Comparison of ENCODE assay signal across 9 cellular contexts in the genomic region with DNA sequence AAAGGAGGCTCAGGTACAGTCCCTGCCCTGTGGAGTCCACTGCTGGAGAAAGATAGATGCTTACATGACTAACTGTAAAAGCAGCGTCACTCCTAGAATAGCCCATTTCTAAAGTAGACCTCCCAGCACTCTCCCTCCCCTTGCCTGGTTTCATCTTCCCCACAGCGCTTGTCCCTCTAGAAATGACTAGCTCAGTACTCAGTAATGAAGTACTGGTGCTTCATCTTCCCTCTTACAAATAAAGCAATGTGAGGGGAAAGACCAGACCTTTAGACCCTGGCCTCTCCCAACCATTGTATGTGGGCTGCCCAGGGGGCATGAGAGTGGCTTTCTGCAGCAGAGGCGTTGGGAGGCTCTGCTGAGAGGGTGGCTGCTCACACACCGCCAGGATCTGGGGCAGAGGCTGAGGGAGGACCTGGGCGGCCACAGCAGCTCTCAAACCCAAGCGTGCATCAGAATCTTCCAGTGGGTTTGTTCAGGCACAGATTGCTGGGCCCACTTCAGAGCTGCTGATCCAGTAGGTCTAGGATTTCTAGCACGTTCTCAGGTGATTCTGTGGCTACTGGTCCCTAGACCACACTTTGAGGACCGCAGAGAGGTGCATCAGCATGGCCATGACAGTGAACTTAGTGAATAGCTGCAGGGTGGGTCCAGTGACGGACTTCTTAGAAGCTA.
DNase-seq lines count a peak whose midpoint lies in the region; ATAC-seq and TF ChIP-seq lines count a peak whose summit lies in the region.
"Had no signal": no experiment of that assay in that cellular context is flagged by ENCODE, and none has a peak within 500 bp of the region (broad histone marks: within the 10 kb centered on the region; RNA-seq: fewer than 3 reads in every experiment).

No MANE protein-coding gene starts in this region.

- BruUV-seq in Panc1 (replicated peaks; lab: Mats Ljungman, UMichigan): no TSS peak

- DNase-seq in Panc1 (ENCODE audit: low read depth, low spot score) (no peak), renal cortical epithelial cell (ENCODE audit: low read depth) (peak; percentile 27), NCI-H1417 treated with DMSO at 0.1 percent for 48 hours (lab: John Stamatoyannopoulos, UW) (no peak), G401 (ENCODE audit: low spot score) (no peak), colonic mucosa (no peak)
- DNase-seq in activated CD4-positive, alpha-beta T cell treated with anti-CD3 and anti-CD28 coated beads, Interleukin-2, amount 50 U/mL, for 48 hours: no peak
- DNase-seq: foreskin keratinocyte had no signal

- in situ Hi-C loops in Panc1 (cut with HindIII; ENCODE audit: low pct_unique_long_range_greater_than_20kb, low sequenced_read_pairs) (no loop called here), G401 (cut with HindIII; ENCODE audit: low sequenced_read_pairs) (no loop called here)

- CTCF ChIA-PET in Panc1 (lab: Charles Lee): no interaction called here

- H3K4me1 ChIP-seq in Panc1 (ENCODE audit: control insufficient read depth, insufficient read depth, low read length) (peaks cover 96% of the 10 kb centered on the region), colonic mucosa (peaks cover 9% of the 10 kb centered on the region)

- peak overlapping the region; percentile 99 for H3K27ac ChIP-seq in Panc1 (ENCODE audit: low read length)
- H3K27ac ChIP-seq in colonic mucosa: no peak overlapping the region
- H3K27ac ChIP-seq: foreskin keratinocyte had no signal

- 0 out of 2 replicates have a peak, but pooled peaks cover 3% of the 10 kb centered on the region for H3K36me3 ChIP-seq in Panc1 (ENCODE audit: control insufficient read depth, insufficient read depth, low read length)
- no peaks in the 10 kb centered on the region for H3K36me3 ChIP-seq in colonic mucosa

- POLR2A ChIA-PET in Panc1 (lab: Charles Lee): no interaction called here

- ATAC-seq in GM18868 (IDR thresholded peaks at IDR 0.05; ENCODE audit: unreplicated experiment) (peak; percentile 81), HG02588 (IDR thresholded peaks at IDR 0.05; ENCODE audit: unreplicated experiment) (peak; percentile 81), Panc1 (peak; percentile 8)
- ATAC-seq: foreskin keratinocyte had no signal

- no peak for TF ChIP-seq CTCF in Panc1 (IDR thresholded peaks at IDR 0.05)
- TF ChIP-seq CTCF in colonic mucosa (IDR thresholded peaks at IDR 0.05): no peak

- intact Hi-C loops in Panc1 (cut with micrococcal nuclease; ENCODE audit: unreplicated experiment) (no loop called here), colonic mucosa (cut with DNase I) (no loop called here)

- H3K4me3 ChIP-seq in Panc1 (ENCODE audit: low read depth in 2 of 2, low read length in 2 of 2) (no peak overlapping the region), colonic mucosa (no peak overlapping the region)

- H3K27me3 ChIP-seq in Panc1 (ENCODE audit: control insufficient read depth, insufficient read depth, low read length) (no peaks in the 10 kb centered on the region), colonic mucosa (no peaks in the 10 kb centered on the region)
- H3K27me3 ChIP-seq: foreskin keratinocyte had no signal

- no peak overlapping the region for H3K9ac ChIP-seq in colonic mucosa (ENCODE audit: low read depth in 2 of 2, low read length in 2 of 2)

- H3K9me3 ChIP-seq in Panc1 (ENCODE audit: control insufficient read depth, insufficient read depth, low read depth, low read length) (no peaks in the 10 kb centered on the region), colonic mucosa (no peaks in the 10 kb centered on the region)

Comparison
In these comparisons a context has a peak if more than half of its experiments do, and no peak if none do; other contexts are left out.
1. ATAC-seq: peak in every context shown above with its lines; median percentile 81 in GM18868; 81 in HG02588; 8 in Panc1.